Comparison of ENCODE assay signal across 1 cellular context in the genomic region with DNA sequence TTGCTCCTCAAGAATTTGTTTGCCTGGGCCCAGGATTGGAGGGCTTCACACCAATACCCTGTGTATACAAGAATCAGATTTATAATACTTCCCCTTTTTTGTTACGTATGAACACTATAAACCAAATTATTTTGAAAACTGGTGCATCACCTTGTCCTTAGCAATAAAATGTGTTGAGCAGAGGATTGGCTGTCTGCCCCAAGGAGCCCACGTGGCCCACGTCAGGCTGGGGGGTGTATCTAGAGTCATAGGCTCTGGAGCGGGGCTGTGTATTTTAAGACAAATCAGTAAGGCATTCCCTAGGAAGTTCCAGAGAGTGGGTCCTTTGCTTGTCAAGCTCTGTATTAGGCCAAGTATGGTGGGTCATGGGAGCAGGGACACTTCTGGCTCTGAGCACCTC.
TF ChIP-seq lines count a peak whose summit lies in the region.

No MANE protein-coding gene starts in this region.

TF ChIP-seq in GM12878, 131 proteins besides CTCF, POLR2A, EP300 and RAD21:
- TF ChIP-seq CHD2 (IDR thresholded peaks at IDR 0.05; ENCODE audit: borderline replicate concordance, low read depth, low read length), result no peak
